In the genomic region with DNA sequence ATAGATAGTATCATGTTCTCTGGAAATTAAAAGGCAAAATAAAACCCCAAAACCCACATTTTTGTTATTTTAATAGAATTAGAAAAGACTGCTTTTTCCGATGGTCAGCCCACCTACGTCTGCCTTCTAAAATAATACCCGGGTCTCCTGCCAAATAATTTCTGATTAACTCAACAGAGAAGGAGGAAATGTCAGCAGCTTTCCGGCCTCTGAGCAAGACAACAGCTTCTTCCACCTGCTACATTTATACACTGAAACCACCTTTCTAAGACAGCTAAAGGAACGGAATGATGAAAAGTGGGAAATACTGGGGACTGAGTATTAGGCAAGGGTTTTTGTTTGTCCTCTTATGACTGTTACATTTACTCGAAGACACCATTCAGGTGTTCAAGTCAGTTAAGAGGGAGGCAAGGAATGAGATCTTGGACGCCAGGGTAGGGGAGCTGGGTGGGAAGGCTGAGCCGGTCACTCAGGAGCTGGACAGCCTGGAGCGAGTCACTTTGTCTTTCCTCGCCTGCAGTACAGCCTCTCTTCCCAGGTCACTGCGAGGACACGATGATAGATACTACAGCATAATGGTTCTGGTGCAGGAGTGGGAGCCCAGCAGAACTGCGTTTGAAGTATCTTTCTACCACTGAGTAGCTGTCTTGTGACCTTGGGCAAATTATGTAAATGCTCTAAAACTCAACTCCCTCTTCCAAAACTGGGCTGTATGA, we compare ENCODE assay signal across 21 cellular contexts.
"Had no signal": no experiment of that assay in that cellular context is flagged by ENCODE, and none has a peak within 500 bp of the region (broad histone marks: within the 10 kb centered on the region; RNA-seq: fewer than 3 reads in every experiment).

No MANE protein-coding gene starts in this region.

- H3K36me3 Mint-ChIP-seq: activated CD8-positive, alpha-beta memory T cell treated with anti-CD3 and anti-CD28 coated beads, Interleukin-2, amount 10 ng/mL, durations not matched to agents 7 days and 5 days; activated naive CD4-positive, alpha-beta T cell treated with anti-CD3 and anti-CD28 coated beads, Interleukin-2, amount 50 U/mL, for 24 hours; brain; stimulated activated memory B cell treated with anti-CD40 and anti-IgM and Interleukin-4, amounts not matched to agents 10 μg/mL and 1 μg/mL and 100 μg/mL, for 72 hours had no signal

- H3K4me3 ChIP-seq: gastroesophageal sphincter, stomach had no signal

- H3K36me3 ChIP-seq: gastroesophageal sphincter, stomach had no signal

- H3K27ac ChIP-seq: gastroesophageal sphincter, stomach, VCaP had no signal

- H3K9me3 ChIP-seq: gastroesophageal sphincter, stomach had no signal

- H3K4me1 Mint-ChIP-seq: activated CD4-positive, alpha-beta T cell treated with anti-CD3 and anti-CD28 coated beads, Interleukin-2, amount 10 ng/mL, durations not matched to agents 24 days and 14 days; activated CD8-positive, alpha-beta memory T cell treated with anti-CD3 and anti-CD28 coated beads, Interleukin-2, amount 10 ng/mL, durations not matched to agents 7 days and 5 days; activated naive CD4-positive, alpha-beta T cell treated with anti-CD3 and anti-CD28 coated beads, Interleukin-2, amount 50 U/mL, for 24 hours; stimulated activated memory B cell treated with anti-CD40 and anti-IgM and Interleukin-4, amounts not matched to agents 10 μg/mL and 1 μg/mL and 100 μg/mL, for 72 hours had no signal

- H3K4me3 Mint-ChIP-seq: activated CD4-positive, alpha-beta T cell treated with anti-CD3 and anti-CD28 coated beads, Interleukin-2, amount 10 ng/mL, durations not matched to agents 24 days and 14 days; activated CD8-positive, alpha-beta memory T cell treated with anti-CD3 and anti-CD28 coated beads, Interleukin-2, amount 10 ng/mL, durations not matched to agents 7 days and 5 days; activated CD8-positive, alpha-beta T cell treated with anti-CD3 and anti-CD28 coated beads for 36 hours; activated naive CD4-positive, alpha-beta T cell treated with anti-CD3 and anti-CD28 coated beads, Interleukin-2, amount 50 U/mL, for 24 hours; activated T-helper 1 cell treated with anti-CD3 and anti-CD28 coated beads, Interleukin-12 subunit alpha, Interleukin-12 subunit beta, Interleukin-2, Interleukin-4 antibody, amounts not matched to agents 30 ng/mL and 10 ng/mL and 1 ng/mL, durations not matched to agents 14 hours and 24 hours and 36 hours; brain; stimulated activated memory B cell treated with anti-CD40 and anti-IgM and Interleukin-4, amounts not matched to agents 10 μg/mL and 1 μg/mL and 100 μg/mL, for 72 hours had no signal

- DNase-seq: activated CD4-positive, alpha-beta T cell treated with anti-CD3 and anti-CD28 coated beads, Interleukin-2, amount 10 ng/mL, durations not matched to agents 24 days and 14 days; activated CD8-positive, alpha-beta memory T cell treated with anti-CD3 and anti-CD28 coated beads, Interleukin-2, amount 10 ng/mL, durations not matched to agents 7 days and 5 days; activated CD8-positive, alpha-beta T cell treated with anti-CD3 and anti-CD28 coated beads for 36 hours; activated gamma-delta T cell treated with Interleukin-2 at 50 U/mL for 16 hours; activated T-cell treated with anti-CD3 and anti-CD28 coated beads for 4 hours; aorta; central memory CD4-positive, alpha-beta T cell; mesenchymal stem cell; posterior cingulate gyrus; small intestine; stimulated activated CD4-positive, alpha-beta T cell treated with anti-CD3 and anti-CD28 coated beads, Interleukin-15, amount 100 ng/mL, for 24 hours; stomach had no signal

- ATAC-seq: activated CD4-positive, CD25-positive, alpha-beta regulatory T cell treated with anti-CD3 and anti-CD28 coated beads, Interleukin-2, amount 50 U/mL, for 24 hours; activated CD8-positive, alpha-beta memory T cell treated with anti-CD3 and anti-CD28 coated beads, Interleukin-2, amount 10 ng/mL, durations not matched to agents 7 days and 5 days; activated CD8-positive, alpha-beta T cell treated with anti-CD3 and anti-CD28 coated beads for 36 hours; gastroesophageal sphincter; sciatic nerve; SK-N-SH treated with all-trans-retinoic acid at 6 μM for 48 hours; stimulated activated memory B cell treated with anti-CD40 and anti-IgM and Interleukin-4, amounts not matched to agents 10 μg/mL and 1 μg/mL and 100 μg/mL, for 72 hours had no signal

- H3K27me3 Mint-ChIP-seq: activated CD4-positive, alpha-beta T cell treated with anti-CD3 and anti-CD28 coated beads, Interleukin-2, amount 10 ng/mL, durations not matched to agents 24 days and 14 days; activated CD8-positive, alpha-beta memory T cell treated with anti-CD3 and anti-CD28 coated beads, Interleukin-2, amount 10 ng/mL, durations not matched to agents 7 days and 5 days; brain had no signal

- H3K27ac Mint-ChIP-seq: activated CD4-positive, alpha-beta T cell treated with anti-CD3 and anti-CD28 coated beads, Interleukin-2, amount 10 ng/mL, durations not matched to agents 24 days and 14 days; activated CD8-positive, alpha-beta memory T cell treated with anti-CD3 and anti-CD28 coated beads, Interleukin-2, amount 10 ng/mL, durations not matched to agents 7 days and 5 days; activated CD8-positive, alpha-beta T cell treated with anti-CD3 and anti-CD28 coated beads for 36 hours; activated naive CD4-positive, alpha-beta T cell treated with anti-CD3 and anti-CD28 coated beads, Interleukin-2, amount 50 U/mL, for 24 hours; activated T-helper 1 cell treated with anti-CD3 and anti-CD28 coated beads, Interleukin-12 subunit alpha, Interleukin-12 subunit beta, Interleukin-2, Interleukin-4 antibody, amounts not matched to agents 30 ng/mL and 10 ng/mL and 1 ng/mL, durations not matched to agents 14 hours and 24 hours and 36 hours; stimulated activated memory B cell treated with anti-CD40 and anti-IgM and Interleukin-4, amounts not matched to agents 10 μg/mL and 1 μg/mL and 100 μg/mL, for 72 hours had no signal

- H3K9me3 Mint-ChIP-seq: activated CD4-positive, alpha-beta T cell treated with anti-CD3 and anti-CD28 coated beads, Interleukin-2, amount 10 ng/mL, durations not matched to agents 24 days and 14 days; activated CD8-positive, alpha-beta T cell treated with anti-CD3 and anti-CD28 coated beads for 36 hours; activated naive CD4-positive, alpha-beta T cell treated with anti-CD3 and anti-CD28 coated beads, Interleukin-2, amount 50 U/mL, for 24 hours; activated T-helper 1 cell treated with anti-CD3 and anti-CD28 coated beads, Interleukin-12 subunit alpha, Interleukin-12 subunit beta, Interleukin-2, Interleukin-4 antibody, amounts not matched to agents 30 ng/mL and 10 ng/mL and 1 ng/mL, durations not matched to agents 14 hours and 24 hours and 36 hours; stimulated activated memory B cell treated with anti-CD40 and anti-IgM and Interleukin-4, amounts not matched to agents 10 μg/mL and 1 μg/mL and 100 μg/mL, for 72 hours had no signal

- H3K27me3 ChIP-seq: gastroesophageal sphincter, stomach had no signal
